ENCODE assay signal across 8 cellular contexts in genomic region chr13:51070005-51070649, GRCh38.
DNase-seq lines count a peak whose midpoint lies in the region; ATAC-seq and TF ChIP-seq lines count a peak whose summit lies in the region.

No MANE protein-coding gene starts in this region.

- peak; percentile 96 for TF ChIP-seq CTCF in AG09319 (IDR thresholded peaks at IDR 0.05; ENCODE audit: low read depth, low read length)

- ATAC-seq in GM18870 (IDR thresholded peaks at IDR 0.05; ENCODE audit: unreplicated experiment) = peak; percentile 66
- ATAC-seq in HG03196 (IDR thresholded peaks at IDR 0.05; ENCODE audit: unreplicated experiment) = peak; percentile 66

- DNase-seq in AG09319 (ENCODE audit: extremely low read depth, low read depth) = peak; percentile 46
- DNase-seq in NCI-H345 treated with DMSO at 0.1 percent for 48 hours (lab: John Stamatoyannopoulos, UW; ENCODE audit: unreplicated experiment) = peak; percentile 48
- peak; percentile 80 for DNase-seq in activated CD4-positive, CD25-positive, alpha-beta regulatory T cell treated with anti-CD3 and anti-CD28 coated beads, Interleukin-2, amount 50 U/mL, for 72 hours
- peak; percentile 92 for DNase-seq in cerebellar cortex (ENCODE audit: low spot score)
- peak; percentile 87 for DNase-seq in left kidney (ENCODE audit: low read depth, low spot score)
- peak; percentile 80 for DNase-seq in stimulated activated CD4-positive, alpha-beta T cell treated with anti-CD3 and anti-CD28 coated beads, Interleukin-4, amount 100 ng/mL, for 24 hours

Comparison
In these comparisons a context has a peak if more than half of its experiments do, and no peak if none do; other contexts are left out.
1. Peak in every context shown above with its lines: DNase-seq and ATAC-seq.